13 cellular contexts compared by ENCODE assay signal in the genomic region with DNA sequence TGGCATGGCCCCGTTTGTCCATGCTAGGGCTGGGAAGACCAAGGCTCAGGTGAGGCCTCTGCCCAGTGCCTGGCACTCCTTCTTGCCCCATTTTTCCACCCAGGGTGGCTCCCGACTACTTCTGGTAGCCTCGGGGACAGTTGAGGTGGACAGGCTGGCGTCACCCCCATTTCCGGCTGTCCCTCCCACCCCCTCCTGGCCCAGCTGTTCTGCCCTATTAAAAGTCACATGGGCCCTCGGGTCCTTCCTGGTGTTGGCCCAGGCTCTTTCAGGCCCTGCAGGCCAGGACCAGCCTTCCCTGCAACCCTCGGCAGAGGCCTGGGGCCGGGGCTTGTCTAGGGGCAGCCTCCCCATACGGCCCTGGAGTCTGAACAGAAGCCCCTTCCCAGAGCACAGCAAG. TPM values are rescaled to one million over a fixed set of nuclear protein-coding genes. Genes with fewer than 3 reads are reported as not detected.
A peak's percentile ranks its signal among the peaks of the same experiment; 100 is the strongest.
DNase-seq lines count a peak whose midpoint lies in the region; ATAC-seq and TF ChIP-seq lines count a peak whose summit lies in the region.
"Had no signal": no experiment of that assay in that cellular context is flagged by ENCODE, and none has a peak within 500 bp of the region (broad histone marks: within the 10 kb centered on the region; RNA-seq: fewer than 3 reads in every experiment).

No MANE protein-coding gene starts in this region.

- H3K4me1 Mint-ChIP-seq in activated T-cell treated with anti-CD3 and anti-CD28 coated beads, Interleukin-2, amount 50 U/mL, for 24 hours (ENCODE audit: low read depth): peaks cover 75% of the 10 kb centered on the region
- peaks cover 35% of the 10 kb centered on the region for H3K4me1 Mint-ChIP-seq in neural progenitor cell
- H3K4me1 Mint-ChIP-seq in activated T-cell treated with anti-CD3 and anti-CD28 coated beads, Interleukin-2, amount 50 U/mL, for 4 hours (ENCODE audit: low read depth): peaks cover 73% of the 10 kb centered on the region

- no peak for DNase-seq in activated T-cell treated with anti-CD3 and anti-CD28 coated beads, Interleukin-2, amount 50 U/mL, for 24 hours
- no peak for DNase-seq in activated T-cell treated with anti-CD3 and anti-CD28 coated beads, Interleukin-2, amount 50 U/mL, for 48 hours
- no peak for DNase-seq in effector memory CD4-positive, alpha-beta T cell
- DNase-seq in neural progenitor cell (ENCODE audit: low spot score): no peak
- DNase-seq in activated T-cell treated with anti-CD3 and anti-CD28 coated beads, Interleukin-2, amount 50 U/mL, for 4 hours: no peak
- DNase-seq: GF-D8, NCI-H1436 treated with DMSO at 0.1 percent for 48 hours, nephron progenitor cell had no signal

- no peak for TF ChIP-seq CTCF in neural progenitor cell (IDR thresholded peaks at IDR 0.05)

- peak overlapping the region; percentile 77 for H3K27ac Mint-ChIP-seq in activated T-cell treated with anti-CD3 and anti-CD28 coated beads, Interleukin-2, amount 50 U/mL, for 24 hours
- no peak overlapping the region for H3K27ac Mint-ChIP-seq in neural progenitor cell

- no peak overlapping the region for H2AFZ ChIP-seq in neural progenitor cell (replicated peaks)

- no peaks in the 10 kb centered on the region for H3K27me3 ChIP-seq in effector memory CD4-positive, alpha-beta T cell (replicated peaks; ENCODE audit: control insufficient read depth, insufficient read depth, low read length, poor library complexity, severe bottlenecking)
- H3K27me3 ChIP-seq in neural progenitor cell: no peaks in the 10 kb centered on the region

- peaks cover 44% of the 10 kb centered on the region for H3K4me1 ChIP-seq in effector memory CD4-positive, alpha-beta T cell (ENCODE audit: control insufficient read depth, insufficient read depth, low read length, poor library complexity, severe bottlenecking)
- H3K4me1 ChIP-seq in neural progenitor cell: peaks cover 13% of the 10 kb centered on the region
- no peaks in the 10 kb centered on the region for H3K4me1 ChIP-seq in urinary bladder (ENCODE audit: insufficient read depth)

- H3K79me2 ChIP-seq in neural progenitor cell (ENCODE audit: low read depth): peaks cover 92% of the 10 kb centered on the region

- H3K36me3 ChIP-seq in effector memory CD4-positive, alpha-beta T cell (ENCODE audit: control insufficient read depth, insufficient read depth, low read length): peaks cover 11% of the 10 kb centered on the region
- H3K36me3 ChIP-seq in neural progenitor cell (no peaks in the 10 kb centered on the region), urinary bladder (ENCODE audit: insufficient read depth) (no peaks in the 10 kb centered on the region)

- H3K4me2 ChIP-seq in neural progenitor cell: no peak overlapping the region

- H3K36me3 Mint-ChIP-seq in activated T-cell treated with anti-CD3 and anti-CD28 coated beads, Interleukin-2, amount 50 U/mL, for 24 hours (ENCODE audit: low read depth): peaks cover 42% of the 10 kb centered on the region
- no peaks in the 10 kb centered on the region for H3K36me3 Mint-ChIP-seq in neural progenitor cell
- peaks cover 5% of the 10 kb centered on the region for H3K36me3 Mint-ChIP-seq in activated T-cell treated with anti-CD3 and anti-CD28 coated beads, Interleukin-2, amount 50 U/mL, for 4 hours (ENCODE audit: insufficient read depth)

- no peak overlapping the region for H3K4me3 ChIP-seq in effector memory CD4-positive, alpha-beta T cell (ENCODE audit: insufficient read depth, low read depth, low read length, poor library complexity, severe bottlenecking)
- no peak overlapping the region for H3K4me3 ChIP-seq in neural progenitor cell
- no peak overlapping the region for H3K4me3 ChIP-seq in urinary bladder (ENCODE audit: low read depth, low read length)

- H3K9me3 Mint-ChIP-seq in activated T-cell treated with anti-CD3 and anti-CD28 coated beads, Interleukin-2, amount 50 U/mL, for 24 hours: no peaks in the 10 kb centered on the region
- no peaks in the 10 kb centered on the region for H3K9me3 Mint-ChIP-seq in neural progenitor cell
- no peaks in the 10 kb centered on the region for H3K9me3 Mint-ChIP-seq in activated T-cell treated with anti-CD3 and anti-CD28 coated beads, Interleukin-2, amount 50 U/mL, for 4 hours
- H3K9me3 Mint-ChIP-seq: nephron progenitor cell had no signal

- no peaks in the 10 kb centered on the region for H3F3A ChIP-seq in neural progenitor cell (ENCODE audit: low read depth)

- H3K27ac ChIP-seq in effector memory CD4-positive, alpha-beta T cell (ENCODE audit: insufficient read depth, low read length, poor library complexity, severe bottlenecking): peak overlapping the region; percentile 18
- H3K27ac ChIP-seq in neural progenitor cell (peak overlapping the region; percentile 53), urinary bladder (ENCODE audit: low read depth) (peak overlapping the region; percentile 48)
- H3K27ac ChIP-seq: HL-60 had no signal

- WGBS in urinary bladder: 38% methylated on average over 9 of the region's 9 CpGs

- no peak overlapping the region for H3K9ac ChIP-seq in neural progenitor cell

- H3K27me3 Mint-ChIP-seq in activated T-cell treated with anti-CD3 and anti-CD28 coated beads, Interleukin-2, amount 50 U/mL, for 24 hours: no peaks in the 10 kb centered on the region
- no peaks in the 10 kb centered on the region for H3K27me3 Mint-ChIP-seq in neural progenitor cell (ENCODE audit: insufficient read depth, low read depth)
- H3K27me3 Mint-ChIP-seq in activated T-cell treated with anti-CD3 and anti-CD28 coated beads, Interleukin-2, amount 50 U/mL, for 4 hours (ENCODE audit: low read depth): no peaks in the 10 kb centered on the region

- H3K4me3 Mint-ChIP-seq in activated T-cell treated with anti-CD3 and anti-CD28 coated beads, Interleukin-2, amount 50 U/mL, for 24 hours: no peak overlapping the region
- H3K4me3 Mint-ChIP-seq in neural progenitor cell: no peak overlapping the region
- H3K4me3 Mint-ChIP-seq in activated T-cell treated with anti-CD3 and anti-CD28 coated beads, Interleukin-2, amount 50 U/mL, for 4 hours: no peak overlapping the region
- H3K4me3 Mint-ChIP-seq: nephron progenitor cell had no signal

- ATAC-seq in GM21367 (IDR thresholded peaks at IDR 0.05; ENCODE audit: unreplicated experiment) (no peak), HG03439 (IDR thresholded peaks at IDR 0.05; ENCODE audit: unreplicated experiment) (no peak)
- ATAC-seq in activated T-cell treated with anti-CD3 and anti-CD28 coated beads, Interleukin-2, amount 50 U/mL, for 4 hours: no peak

- H3K9me3 ChIP-seq in effector memory CD4-positive, alpha-beta T cell (ENCODE audit: control insufficient read depth, low read length): no peaks in the 10 kb centered on the region
- H3K9me3 ChIP-seq in neural progenitor cell (ENCODE audit: low read depth): no peaks in the 10 kb centered on the region

- peaks cover 98% of the 10 kb centered on the region for H4K20me1 ChIP-seq in neural progenitor cell (ENCODE audit: low read depth)

RNA-seq across cellular contexts. Expression of a gene that starts 9.5 kb away (rescaled TPM):
- 87.6 and 181 TPM in 2 replicates for total RNA-seq in neural progenitor cell (ENCODE audit: low replicate concordance)
- 251 TPM for total RNA-seq in urinary bladder
- polyA plus RNA-seq in urinary bladder: 1,145 TPM
- total RNA-seq in activated T-cell treated with anti-CD3 and anti-CD28 coated beads, Interleukin-2, amount 50 U/mL, for 4 hours: 100 to 1,000 TPM; 205 to 227 (median 209) TPM

RNA-seq across cellular contexts. Expression of a gene that starts 14.0 kb away (rescaled TPM):
- total RNA-seq in neural progenitor cell (ENCODE audit: low replicate concordance): 11.1 and 30.2 TPM in 2 replicates
- total RNA-seq in urinary bladder: 16.6 TPM
- polyA plus RNA-seq in urinary bladder: 61.7 TPM
- 100 to 1,000 TPM; 119 to 127 (median 122) TPM for total RNA-seq in activated T-cell treated with anti-CD3 and anti-CD28 coated beads, Interleukin-2, amount 50 U/mL, for 4 hours

RNA-seq across cellular contexts. Expression of a gene that starts 57.7 kb away (rescaled TPM):
- 0.34 TPM in 1 of 2 replicates, not detected in the other for total RNA-seq in neural progenitor cell (ENCODE audit: low replicate concordance)
- 0.11 TPM for total RNA-seq in urinary bladder
- polyA plus RNA-seq in urinary bladder: 0.05 TPM
- not detected for total RNA-seq in activated T-cell treated with anti-CD3 and anti-CD28 coated beads, Interleukin-2, amount 50 U/mL, for 4 hours
- total RNA-seq: A673 had no signal

RNA-seq across cellular contexts. Expression of a gene that starts 58.2 kb away (rescaled TPM):
- total RNA-seq in neural progenitor cell (ENCODE audit: low replicate concordance): 0.11 and 0.99 TPM in 2 replicates
- total RNA-seq in urinary bladder: 6.3 TPM
- 9.1 TPM for polyA plus RNA-seq in urinary bladder
- 1 to 10 TPM; 2.3 to 3.0 (median 2.8) TPM for total RNA-seq in activated T-cell treated with anti-CD3 and anti-CD28 coated beads, Interleukin-2, amount 50 U/mL, for 4 hours
- total RNA-seq: A673 had no signal
